18 cellular contexts compared by ENCODE assay signal in genomic region chr20:39967806-39968205, GRCh38.
A peak's percentile ranks its signal among the peaks of the same experiment; 100 is the strongest.
DNase-seq lines count a peak whose midpoint lies in the region; ATAC-seq and TF ChIP-seq lines count a peak whose summit lies in the region.
"Had no signal": no experiment of that assay in that cellular context is flagged by ENCODE, and none has a peak within 500 bp of the region (broad histone marks: within the 10 kb centered on the region; RNA-seq: fewer than 3 reads in every experiment).

No MANE protein-coding gene starts in this region.

- H3K36me3 ChIP-seq in BLaER1 = no peaks in the 10 kb centered on the region
- H3K36me3 ChIP-seq: BLaER1 treated with 17β-estradiol and CSF1 and Interleukin-3, amounts not matched to agents 10 nM and 100 nM had no signal

- no peaks in the 10 kb centered on the region for H4K20me1 ChIP-seq in BLaER1
- H4K20me1 ChIP-seq: BLaER1 treated with 17β-estradiol and CSF1 and Interleukin-3, amounts not matched to agents 10 nM and 100 nM had no signal

- H3K4me2 ChIP-seq in BLaER1 = peak overlapping the region; percentile 19; the same call in 1 of the 2 replicates

- no peak for TF ChIP-seq CTCF in GM13976 (IDR thresholded peaks at IDR 0.05; ENCODE audit: borderline replicate concordance, control extremely low read depth, extremely low read depth, insufficient read depth, missing control alignments)

- peak; percentile 56 for ATAC-seq in activated T-helper 17 cell treated with anti-CD3 and anti-CD28 coated beads, Interleukin-2, amount 50 U/mL, for 72 hours (replicated peaks)

- H3K4me1 Mint-ChIP-seq in activated T-helper 17 cell treated with anti-CD3 and anti-CD28 coated beads, Interleukin-2, amount 50 U/mL, for 72 hours = no peaks in the 10 kb centered on the region
- H3K4me1 Mint-ChIP-seq: B cell; CD14-positive monocyte; CD8-positive, alpha-beta memory T cell had no signal

- H3K27me3 ChIP-seq in BLaER1 = no peaks in the 10 kb centered on the region
- H3K27me3 ChIP-seq: BLaER1 treated with 17β-estradiol and CSF1 and Interleukin-3, amounts not matched to agents 10 nM and 100 nM had no signal

- peaks cover 16% of the 10 kb centered on the region for H3K9me3 Mint-ChIP-seq in activated T-helper 17 cell treated with anti-CD3 and anti-CD28 coated beads, Interleukin-2, amount 50 U/mL, for 72 hours

- peak; percentile 51 for DNase-seq in RPMI7951 (ENCODE audit: low read depth)
- no peak for DNase-seq in cerebellar nuclear complex (lab: John Stamatoyannopoulos, UW)
- no peak for DNase-seq in GM13976 (ENCODE audit: low spot score)
- no peak for DNase-seq in T-helper 9 cell
- DNase-seq: CD4-positive, alpha-beta T cell; CD8-positive, alpha-beta memory T cell; DMS 273 treated with DMSO at 0.1 percent for 48 hours; DMS79; GF-D8; GM23248; H7; HCEC 1CT had no signal

- in situ Hi-C loops in GM13976 (cut with MboI; ENCODE audit: low sequenced_read_pairs, unreplicated experiment) = no loop called here

- no peak overlapping the region for H3K27ac Mint-ChIP-seq in activated T-helper 17 cell treated with anti-CD3 and anti-CD28 coated beads, Interleukin-2, amount 50 U/mL, for 72 hours
- H3K27ac Mint-ChIP-seq: B cell; CD4-positive, alpha-beta T cell; CD8-positive, alpha-beta memory T cell had no signal

- no peaks in the 10 kb centered on the region for H3K36me3 Mint-ChIP-seq in activated T-helper 17 cell treated with anti-CD3 and anti-CD28 coated beads, Interleukin-2, amount 50 U/mL, for 72 hours (ENCODE audit: low read depth)
- H3K36me3 Mint-ChIP-seq: CD14-positive monocyte; CD8-positive, alpha-beta memory T cell had no signal

- H3K9ac ChIP-seq in BLaER1 = no peak overlapping the region
- H3K9ac ChIP-seq: BLaER1 treated with 17β-estradiol and CSF1 and Interleukin-3, amounts not matched to agents 10 nM and 100 nM; GM23248 had no signal

- H3K4me3 ChIP-seq in BLaER1 = no peak overlapping the region
- H3K4me3 ChIP-seq: BLaER1 treated with 17β-estradiol and CSF1 and Interleukin-3, amounts not matched to agents 10 nM and 100 nM; GM23248 had no signal

- H3K27me3 Mint-ChIP-seq in activated T-helper 17 cell treated with anti-CD3 and anti-CD28 coated beads, Interleukin-2, amount 50 U/mL, for 72 hours = no peaks in the 10 kb centered on the region
- H3K27me3 Mint-ChIP-seq: B cell; CD4-positive, alpha-beta T cell had no signal

- H3K4me1 ChIP-seq in BLaER1 = peaks cover 10% of the 10 kb centered on the region; the same call in 1 of the 2 replicates

- peaks cover 10% of the 10 kb centered on the region for H3K9me3 ChIP-seq in BLaER1

- no peak overlapping the region for H3K4me3 Mint-ChIP-seq in activated T-helper 17 cell treated with anti-CD3 and anti-CD28 coated beads, Interleukin-2, amount 50 U/mL, for 72 hours
- H3K4me3 Mint-ChIP-seq: B cell; CD14-positive monocyte; CD4-positive, alpha-beta T cell; CD8-positive, alpha-beta memory T cell had no signal

- H3K27ac ChIP-seq in BLaER1 = no peak overlapping the region
- H3K27ac ChIP-seq: 22Rv1; BLaER1 treated with 17β-estradiol and CSF1 and Interleukin-3, amounts not matched to agents 10 nM and 100 nM; GM23248 had no signal
